Comparison of ENCODE assay signal across 29 cellular contexts in the genomic region with DNA sequence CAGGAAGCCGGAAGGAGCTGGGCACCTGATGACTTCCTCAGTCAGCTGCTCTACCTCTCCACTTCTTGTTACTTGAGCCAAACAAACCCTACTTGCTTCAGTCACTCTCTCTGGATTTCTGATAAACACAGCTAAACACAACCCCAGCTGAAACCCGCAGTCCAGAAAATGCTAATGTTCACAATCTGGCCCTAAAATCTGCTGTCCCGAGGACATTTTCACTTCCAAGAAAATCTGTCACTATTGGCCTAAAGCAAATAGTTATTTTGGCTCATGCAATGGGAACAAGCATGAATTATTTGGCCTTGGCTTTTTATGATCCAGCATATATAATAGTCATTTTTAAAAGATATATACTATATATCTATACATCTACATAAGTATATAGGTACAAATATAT. TPM values are rescaled to one million over a fixed set of nuclear protein-coding genes. Genes with fewer than 3 reads are reported as not detected.
DNase-seq lines count a peak whose midpoint lies in the region; ATAC-seq, FAIRE-seq and TF ChIP-seq lines count a peak whose summit lies in the region.
"Had no signal": no experiment of that assay in that cellular context is flagged by ENCODE, and none has a peak within 500 bp of the region (broad histone marks: within the 10 kb centered on the region; RNA-seq: fewer than 3 reads in every experiment).

No MANE protein-coding gene starts in this region.

- intact Hi-C loops in pancreas (cut with DNase I) = no loop called here

- H3K4me3 ChIP-seq in pancreas = no peak overlapping the region
- H3K4me3 ChIP-seq: GM12878, MG63 had no signal

- ATAC-seq in pancreas (peak; percentile 43 to 79 (median 58)), GM21737 (IDR thresholded peaks at IDR 0.05; ENCODE audit: unreplicated experiment) (no peak)
- ATAC-seq: GM12878, Panc1 had no signal

- peaks cover 0 to 2% (median 0%) of the 10 kb centered on the region in 3 donors for H3K4me1 ChIP-seq in pancreas

- H3K27ac ChIP-seq in C4-2B = peak overlapping the region; percentile 36; the same call in 1 of the 2 replicates
- no peak overlapping the region for H3K27ac ChIP-seq in pancreas
- H3K27ac ChIP-seq: RWPE1 had no signal

- 13 to 14% methylated on average over 3 of the region's 3 CpGs for WGBS in pancreas, 2 donors

- H3K27me3 ChIP-seq in pancreas = no peaks in the 10 kb centered on the region

- TF ChIP-seq CTCF in C4-2B (conservative IDR thresholded peaks at IDR 0.05) (no peak), pancreas (IDR thresholded peaks at IDR 0.05) (no peak)

- FAIRE-seq in pancreas (lab: Jason Lieb, UNC) = no peak
- FAIRE-seq: D721Med, GM12878, H54, HTR-8/SVneo had no signal

- H3K36me3 ChIP-seq in pancreas = no peaks in the 10 kb centered on the region
- H3K36me3 ChIP-seq: MG63 had no signal

- peak; percentile 13 to 53 for DNase-seq in NCI-H446 (lab: John Stamatoyannopoulos, UW)
- DNase-seq in cerebellum (ENCODE audit: low spot score) = peak; percentile 21
- peak in 2 of 6 donors; percentile 12 to 19 for DNase-seq in pancreas
- DNase-seq in NOMO-1 (lab: John Stamatoyannopoulos, UW; ENCODE audit: unreplicated experiment in 2 of 2) = no peak
- no peak for DNase-seq in mesenteric fat pad (ENCODE audit: low spot score)
- DNase-seq: CD4-positive, alpha-beta T cell; GDM1; KBM-7; MG63; NCI-H1105 treated with DMSO at 0.1 percent for 48 hours; NCI-H146; NCI-H1930; NCI-H2107; NCI-H526; NCI-H82; SHP77 had no signal

- no peaks in the 10 kb centered on the region for H3K9me3 ChIP-seq in pancreas
- H3K9me3 ChIP-seq: MG63 had no signal

RNA-seq across cellular contexts. Expression of gene FAM81B, which starts 19.1 kb away (rescaled TPM):
- 0.73 TPM for total RNA-seq in cerebellum
- total RNA-seq in pancreas = under 1 TPM; 0.28 to 0.93 (median 0.48) TPM
- polyA plus RNA-seq in pancreas = under 1 TPM; 0.27 to 0.61 TPM
- total RNA-seq in mesenteric fat pad = not detected
- total RNA-seq: A172; CD4-positive, alpha-beta T cell; GM12878; LHCN-M2; OCI-LY7; SK-MEL-5 had no signal
- polyA plus RNA-seq: BJ, GM12878 had no signal

Comparison
In these comparisons a context has a peak if more than half of its experiments do, and no peak if none do; other contexts are left out.
1. DNase-seq: peak in NCI-H446 (2 of 2) and cerebellum (single experiment); none in NOMO-1 (0 of 2) and mesenteric fat pad (single experiment).